In genomic region chr6:157778719-157779118, GRCh38 we compare ENCODE assay signal across 32 cellular contexts.
"Had no signal": no experiment of that assay in that cellular context is flagged by ENCODE, and none has a peak within 500 bp of the region (broad histone marks: within the 10 kb centered on the region; RNA-seq: fewer than 3 reads in every experiment).

No MANE protein-coding gene starts in this region.

- H3K4me3 ChIP-seq: coronary artery, dorsolateral prefrontal cortex, esophagus squamous epithelium, gastroesophageal sphincter, heart right ventricle, hepatocyte had no signal

- H3K4me3 Mint-ChIP-seq: activated CD8-positive, alpha-beta T cell treated with anti-CD3 and anti-CD28 coated beads for 36 hours; activated naive CD8-positive, alpha-beta T cell; activated T-cell treated with anti-CD3 and anti-CD28 coated beads, Interleukin-2, amount 50 U/mL, for 4 hours; activated T-helper 17 cell treated with anti-CD3 and anti-CD28 coated beads, Interleukin-2, amount 50 U/mL, for 72 hours; central memory CD8-positive, alpha-beta T cell; dendritic cell treated with granulocyte-macrophage colony-stimulating factor and Interleukin-4, amounts not matched to agents 40 ng/mL and 50 ng/mL, for 4 days; endodermal cell had no signal

- H3K9me3 Mint-ChIP-seq: central memory CD8-positive, alpha-beta T cell; dendritic cell treated with granulocyte-macrophage colony-stimulating factor and Interleukin-4, amounts not matched to agents 40 ng/mL and 50 ng/mL, for 4 days had no signal

- ATAC-seq: activated CD8-positive, alpha-beta T cell treated with anti-CD3 and anti-CD28 coated beads for 36 hours; activated T-cell treated with anti-CD3 and anti-CD28 coated beads, Interleukin-2, amount 50 U/mL, for 4 hours; activated T-helper 17 cell treated with anti-CD3 and anti-CD28 coated beads, Interleukin-2, amount 50 U/mL, for 72 hours; gastroesophageal sphincter; heart right ventricle had no signal

- H3K27ac Mint-ChIP-seq: activated CD8-positive, alpha-beta T cell treated with anti-CD3 and anti-CD28 coated beads for 36 hours; activated naive CD8-positive, alpha-beta T cell; activated T-helper 17 cell treated with anti-CD3 and anti-CD28 coated beads, Interleukin-2, amount 50 U/mL, for 72 hours; dendritic cell treated with granulocyte-macrophage colony-stimulating factor and Interleukin-4, amounts not matched to agents 40 ng/mL and 50 ng/mL, for 4 days; endodermal cell had no signal

- H3K27ac ChIP-seq: brain microvascular endothelial cell, coronary artery, esophagus squamous epithelium, gastroesophageal sphincter had no signal

- H3K4me1 ChIP-seq: esophagus squamous epithelium, gastroesophageal sphincter had no signal

- H3K4me1 Mint-ChIP-seq: endodermal cell had no signal

- FAIRE-seq: astrocyte, bronchial epithelial cell had no signal

- H3K4me2 ChIP-seq: hepatocyte had no signal

- H3K9me3 ChIP-seq: esophagus squamous epithelium had no signal

- DNase-seq: activated CD4-positive, alpha-beta T cell treated with anti-CD3 and anti-CD28 coated beads for 4 hours; activated CD4-positive, alpha-beta T cell treated with anti-CD3 and anti-CD28 coated beads, Interleukin-2, amount 50 U/mL, for 1 hour; activated CD4-positive, alpha-beta T cell treated with anti-CD3 and anti-CD28 coated beads, Interleukin-2, amount 50 U/mL, for 48 hours; activated CD4-positive, CD25-positive, alpha-beta regulatory T cell; activated CD4-positive, CD25-positive, alpha-beta regulatory T cell treated with anti-CD3 and anti-CD28 coated beads, Interleukin-2, amount 50 U/mL, for 72 hours; activated CD8-positive, alpha-beta memory T cell treated with anti-CD3 and anti-CD28 coated beads for 24 hours; activated CD8-positive, alpha-beta T cell treated with anti-CD3 and anti-CD28 coated beads for 36 hours; activated effector memory CD4-positive, alpha-beta T cell treated with Interleukin-2 at 50 U/mL for 16 hours; activated gamma-delta T cell treated with Interleukin-2 at 50 U/mL for 16 hours; activated naive CD4-positive, alpha-beta T cell treated with anti-CD3 and anti-CD28 coated beads, Interleukin-2, amount 50 U/mL, for 16 hours; activated naive CD4-positive, alpha-beta T cell treated with Interleukin-2 at 50 U/mL for 16 hours; activated T-cell treated with anti-CD3 and anti-CD28 coated beads, Interleukin-2, amount 50 U/mL, for 4 hours; amniotic stem cell; anterior cingulate cortex; brain microvascular endothelial cell; dorsolateral prefrontal cortex; effector memory CD4-positive, alpha-beta T cell; endodermal cell; erythroblast; esophagus squamous epithelium; foreskin melanocyte; heart right ventricle; T-helper 2 cell had no signal

- H3K27me3 Mint-ChIP-seq: activated naive CD8-positive, alpha-beta T cell; activated T-helper 17 cell treated with anti-CD3 and anti-CD28 coated beads, Interleukin-2, amount 50 U/mL, for 72 hours had no signal

- H3K36me3 Mint-ChIP-seq: activated naive CD8-positive, alpha-beta T cell had no signal

- H3K36me3 ChIP-seq: brain microvascular endothelial cell, esophagus squamous epithelium, gastroesophageal sphincter, heart right ventricle had no signal

- H3K27me3 ChIP-seq: brain microvascular endothelial cell, dorsolateral prefrontal cortex, hepatocyte had no signal
